ENCODE assay signal across 8 cellular contexts in the genomic region with DNA sequence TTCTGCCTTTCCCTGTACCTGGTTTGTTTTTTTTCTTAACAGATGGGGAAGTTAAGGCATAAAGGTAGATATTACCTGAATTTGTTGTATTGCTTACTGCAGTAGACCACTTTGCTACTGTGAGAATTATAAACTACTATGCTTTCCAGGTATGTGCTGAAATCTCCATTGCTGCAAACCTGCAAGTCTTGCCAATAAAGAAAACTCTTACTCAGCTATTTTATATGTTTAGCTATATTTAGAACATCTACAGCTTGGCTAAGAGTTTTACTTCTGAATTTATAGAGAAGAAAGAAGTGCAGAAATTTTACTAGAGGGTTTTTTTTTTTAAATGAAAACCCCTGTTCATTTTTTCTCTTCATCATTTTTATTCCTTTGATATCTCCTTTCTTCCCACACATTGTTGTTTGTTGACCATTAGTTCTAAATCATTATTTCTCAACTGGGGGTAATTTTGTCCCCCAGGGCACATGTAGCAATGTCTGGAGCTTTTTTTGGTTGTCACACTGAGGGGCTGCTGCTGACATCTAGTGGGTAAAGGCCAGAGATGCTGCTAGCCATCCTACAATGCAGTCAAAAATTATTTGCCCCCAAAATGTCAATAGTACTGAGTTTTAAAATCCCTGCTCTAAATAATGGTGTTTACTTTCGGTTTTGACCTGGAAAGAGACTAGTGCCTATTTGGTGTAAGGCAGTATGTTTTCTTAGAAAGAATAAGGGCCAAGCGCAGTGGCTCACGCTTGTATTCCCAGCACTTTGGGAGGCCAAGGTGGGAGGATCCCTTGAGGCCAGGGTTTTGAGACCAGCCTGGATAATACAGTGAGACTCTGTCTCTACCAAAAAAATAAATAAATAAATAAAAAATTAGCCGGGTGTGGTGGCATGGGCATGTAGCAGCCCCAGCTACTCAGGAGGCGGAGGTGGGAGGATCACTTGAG. TPM values are rescaled to one million over a fixed set of nuclear protein-coding genes. Genes with fewer than 3 reads are reported as not detected.
A peak's percentile ranks its signal among the peaks of the same experiment; 100 is the strongest.
DNase-seq lines count a peak whose midpoint lies in the region; ATAC-seq, FAIRE-seq and TF ChIP-seq lines count a peak whose summit lies in the region.

No MANE protein-coding gene starts in this region.

- BruUV-seq in Panc1 (replicated peaks; lab: Mats Ljungman, UMichigan) (no TSS peak), GM12878 (replicated peaks; lab: Mats Ljungman, UMichigan) (no TSS peak)

- peak; percentile 84 for TF ChIP-seq RAD21 in GM12878 (IDR thresholded peaks at IDR 0.05; ENCODE audit: insufficient read depth, low read depth, low read length)

- H3K36me3 ChIP-seq in Panc1 (ENCODE audit: control insufficient read depth, insufficient read depth, low read length) (peaks cover 3% of the 10 kb centered on the region; the same call in 1 of the 2 replicates), GM12878 (ENCODE audit: control insufficient read depth in 2 of 2, insufficient read depth in 2 of 2, low read length in 1 of 2) (no peaks in the 10 kb centered on the region; a peak in 1 of 4 replicates)

- RAD21 ChIA-PET in GM12878 (lab: Charles Lee; ENCODE audit: unreplicated experiment) = interaction anchor here (0.7 to 7.7 kb wide), 17 partner anchors 17 to 870 kb away, joined by 3 to 98 read pairs (median 3); a partner anchor contains a TSS

- H3K9ac ChIP-seq in GM12878 (ENCODE audit: control insufficient read depth, insufficient read depth, low read length) = no peak overlapping the region

- TF ChIP-seq POLR2A in GM12878 (IDR thresholded peaks at IDR 0.05; ENCODE audit: low read depth, low read length) = no peak

- H2AFZ ChIP-seq in GM12878 (ENCODE audit: control insufficient read depth, low read depth, low read length) = no peak overlapping the region

- no peaks in the 10 kb centered on the region for H4K20me1 ChIP-seq in GM12878 (ENCODE audit: control insufficient read depth, insufficient read depth)

- POLR2A ChIA-PET in Panc1 (lab: Charles Lee) (no interaction called here), GM12878 (lab: Charles Lee) (interaction anchor here (1.0 to 1.1 kb wide), 3 partner anchors 46 to 146 kb away, joined by 3 read pairs; a partner anchor contains a TSS)

- H3K27ac ChIP-seq in Panc1 (ENCODE audit: low read length) = no peak overlapping the region
- no peak overlapping the region for H3K27ac ChIP-seq in GM12878 (ENCODE audit: control insufficient read depth, insufficient read depth)

- peaks cover 37% of the 10 kb centered on the region for H3K4me1 Mint-ChIP-seq in stimulated activated naive CD8-positive, alpha-beta T cell treated with anti-CD3 and anti-CD28 coated beads, Interleukin-15, amount 100 ng/mL, for 72 hours

- in situ Hi-C loops in Panc1 (cut with HindIII; ENCODE audit: low pct_unique_long_range_greater_than_20kb, low sequenced_read_pairs) = no loop called here
- in situ Hi-C loops in GM12878 (cut with MboI) = no loop called here

- CTCF ChIA-PET in Panc1 (lab: Charles Lee) (interaction anchor here (1.4 kb wide), 1 partner anchor 138 kb away, joined by 5 read pairs; no protein-coding TSS in a partner anchor), GM12878 (lab: Yijun Ruan, JAX) (interaction anchor here (0.6 to 8.9 kb wide), 36 partner anchors 8 to 929 kb away, joined by 3 to 160 read pairs (median 4); a partner anchor contains a TSS)

- H3K27me3 Mint-ChIP-seq in stimulated activated naive CD8-positive, alpha-beta T cell treated with anti-CD3 and anti-CD28 coated beads, Interleukin-15, amount 100 ng/mL, for 72 hours = no peaks in the 10 kb centered on the region

- DNase-seq in stimulated activated naive CD8-positive, alpha-beta T cell treated with anti-CD3 and anti-CD28 coated beads, Interleukin-15, amount 100 ng/mL, for 72 hours = peak; percentile 16 to 37
- DNase-seq in stimulated activated naive CD8-positive, alpha-beta T cell treated with anti-CD3 and anti-CD28 coated beads, Interleukin-15, Interleukin-2, amounts not matched to agents 100 U/mL and 50 U/mL, for 24 hours = no peak
- no peak for DNase-seq in Panc1 (ENCODE audit: low read depth, low spot score)
- DNase-seq in GM12878 (ENCODE audit: low read depth, low spot score) = no peak
- peak; percentile 45 to 63 for DNase-seq in lung microvascular endothelial cell (ENCODE audit: low read depth in 2 of 2)
- DNase-seq in GF-D8 (lab: John Stamatoyannopoulos, UW) = no peak
- no peak for DNase-seq in NCI-H1930 (lab: John Stamatoyannopoulos, UW)

- peak; percentile 73 for ATAC-seq in stimulated activated naive CD8-positive, alpha-beta T cell treated with anti-CD3 and anti-CD28 coated beads, Interleukin-15, amount 100 ng/mL, for 72 hours
- no peak for ATAC-seq in stimulated activated naive CD8-positive, alpha-beta T cell treated with anti-CD3 and anti-CD28 coated beads, Interleukin-15, Interleukin-2, amounts not matched to agents 100 U/mL and 50 U/mL, for 24 hours
- 0 out of 2 replicates have a peak, but pooled peaks have one; percentile 60 for ATAC-seq in Panc1
- ATAC-seq in GM12878 = peak; percentile 87
- no peak for ATAC-seq in HG02610 (IDR thresholded peaks at IDR 0.05; ENCODE audit: unreplicated experiment)

- no peak overlapping the region for H3K4me2 ChIP-seq in GM12878 (ENCODE audit: control insufficient read depth, insufficient read depth)

- H3K9me3 ChIP-seq in Panc1 (ENCODE audit: control insufficient read depth, insufficient read depth, low read depth, low read length) = no peaks in the 10 kb centered on the region
- no peaks in the 10 kb centered on the region for H3K9me3 ChIP-seq in GM12878 (replicated peaks; ENCODE audit: control insufficient read depth, insufficient read depth, low read length)

- no peak overlapping the region for H3K27ac Mint-ChIP-seq in stimulated activated naive CD8-positive, alpha-beta T cell treated with anti-CD3 and anti-CD28 coated beads, Interleukin-15, amount 100 ng/mL, for 72 hours

- no peak overlapping the region for H3K4me3 ChIP-seq in Panc1 (ENCODE audit: low read depth in 2 of 2, low read length in 2 of 2)
- no peak overlapping the region for H3K4me3 ChIP-seq in GM12878

- no peaks in the 10 kb centered on the region for H3K9me3 Mint-ChIP-seq in stimulated activated naive CD8-positive, alpha-beta T cell treated with anti-CD3 and anti-CD28 coated beads, Interleukin-15, amount 100 ng/mL, for 72 hours

- H3K27me3 ChIP-seq in Panc1 (ENCODE audit: control insufficient read depth, insufficient read depth, low read length) (no peaks in the 10 kb centered on the region), GM12878 (replicated peaks in 1 of 2; ENCODE audit: control insufficient read depth in 2 of 2, insufficient read depth in 2 of 2, low read length in 1 of 2) (no peaks in the 10 kb centered on the region)

- peak; percentile 71 for TF ChIP-seq CTCF in Panc1 (IDR thresholded peaks at IDR 0.05)
- TF ChIP-seq CTCF in GM12878 (IDR thresholded peaks at IDR 0.05 in 2 of 3, conservative IDR thresholded peaks at IDR 0.05 in 1 of 3; ENCODE audit: control insufficient read depth in 2 of 3, extremely low read depth in 1 of 3, insufficient read depth in 1 of 3, low read depth in 3 of 3, low read length in 3 of 3) = peak; percentile 71 to 74 (median 73)

- no peaks in the 10 kb centered on the region; the same call in none of the 2 replicates for H3K79me2 ChIP-seq in GM12878 (ENCODE audit: control insufficient read depth, insufficient read depth, low read length)

- no peak for FAIRE-seq in GM12878 (lab: Jason Lieb, UNC)

- no peak for TF ChIP-seq EP300 in GM12878 (IDR thresholded peaks at IDR 0.05; ENCODE audit: borderline replicate concordance in 1 of 2, control insufficient read depth in 1 of 2, low read depth in 2 of 2, low read length in 2 of 2)

- SMC1A ChIA-PET in GM12878 (lab: Charles Lee; ENCODE audit: uncharacterized antibody, unreplicated experiment) = interaction anchor here (0.7 to 8.2 kb wide), 20 partner anchors 8 to 690 kb away, joined by 3 to 119 read pairs (median 6); a partner anchor contains a TSS

- intact Hi-C loops in Panc1 (cut with micrococcal nuclease; ENCODE audit: unreplicated experiment) = no loop called here
- intact Hi-C loops in GM12878 (cut with micrococcal nuclease; ENCODE audit: unreplicated experiment) = loop anchor here (1.0 to 5.0 kb wide), 2 partner anchors 49 to 139 kb away; a partner anchor contains a TSS

- H3K4me3 Mint-ChIP-seq in stimulated activated naive CD8-positive, alpha-beta T cell treated with anti-CD3 and anti-CD28 coated beads, Interleukin-15, amount 100 ng/mL, for 72 hours = no peak overlapping the region

- H3K4me1 ChIP-seq in Panc1 (ENCODE audit: control insufficient read depth, insufficient read depth, low read length) (no peaks in the 10 kb centered on the region), GM12878 (ENCODE audit: control insufficient read depth, insufficient read depth, low read length) (no peaks in the 10 kb centered on the region)

- WGBS in GM12878 (ENCODE audit: insufficient coverage, insufficient replicate concordance, low lambda C conversion rate, missing lambda C conversion rate) = 56% methylated on average over 5 of the region's 5 CpGs

TF ChIP-seq in GM12878, 131 proteins besides CTCF, POLR2A, EP300 and RAD21 (continues in another document):
- no peak for TF ChIP-seq PAX5 (IDR thresholded peaks at IDR 0.05; ENCODE audit: borderline replicate concordance, low read depth, low read length)
- TF ChIP-seq BRCA1 (IDR thresholded peaks at IDR 0.05; ENCODE audit: low read depth, low read length) = no peak
- TF ChIP-seq TAF1 (IDR thresholded peaks at IDR 0.05; ENCODE audit: borderline replicate concordance, low read depth, low read length) = no peak
- no peak for TF ChIP-seq NR2F1 (conservative IDR thresholded peaks at IDR 0.05)
- TF ChIP-seq JUNB (IDR thresholded peaks at IDR 0.05) = no peak
- no peak for TF ChIP-seq ZNF207 (IDR thresholded peaks at IDR 0.05; ENCODE audit: borderline replicate concordance)

RNA-seq across cellular contexts. Expression of a gene that starts 48.6 kb away (rescaled TPM):
- total RNA-seq in Panc1 (2021; ENCODE audit: unreplicated experiment) = 30.5 TPM
- 18.8 TPM for polyA plus RNA-seq in Panc1 (2012; ENCODE audit: insufficient read length)
- total RNA-seq in GM12878 (2013; cell fraction: nucleolus; rRNA removed) = 260 and 270 TPM in 2 replicates
- 40.4 and 46.5 TPM in 2 replicates for total RNA-seq in GM12878 (2014; rRNA removed)
- total RNA-seq in GM12878 (2014; rRNA removed; fragmentation: Illumina TruSeq; extraction: Trizol) = 44.3 and 47.1 TPM in 2 replicates
- 34.3 and 40.3 TPM in 2 replicates for total RNA-seq in GM12878 (2021)
- 6.6 TPM for polyA plus RNA-seq in GM12878 (2011; ENCODE audit: low read depth)
- polyA plus RNA-seq in GM12878 (2011; rRNA removed) = 53.9 and 54.8 TPM in 2 replicates
- 35.8 and 41.0 TPM in 2 replicates for polyA plus RNA-seq in GM12878 (2011; cell fraction: cytosol; rRNA removed)
- polyA plus RNA-seq in GM12878 (2011; cell fraction: nucleus; rRNA removed) = 70.6 and 74.4 TPM in 2 replicates
- polyA plus RNA-seq in GM12878 (2012) = 9.6 and 11.2 TPM in 2 replicates
- polyA plus RNA-seq in GM12878 (2014; fragmentation: Illumina TruSeq; extraction: Trizol) = 23.5 and 33.8 TPM in 2 replicates
- polyA plus RNA-seq in GM12878 (2014; fragmentation: Nextera tagmentation; extraction: Ambion mirVana) = 1 to 10 TPM; 4.6 to 5.1 TPM
- polyA plus RNA-seq in GM12878 (2014; rRNA removed) = 16.3 and 17.5 TPM in 2 replicates
- 1 to 10 TPM; 5.2 to 9.3 TPM for polyA plus RNA-seq in GM12878 (2016; fragmentation: Nextera tagmentation; extraction: Ambion mirVana)
- 136 and 171 TPM in 2 replicates for polyA minus RNA-seq in GM12878 (2011; rRNA and poly(A)+ RNA removed)
- polyA minus RNA-seq in GM12878 (2011; cell fraction: cytosol; rRNA and poly(A)+ RNA removed) = 46.5 and 51.5 TPM in 2 replicates
- polyA minus RNA-seq in GM12878 (2011; cell fraction: nucleus; rRNA and poly(A)+ RNA removed) = 103 and 146 TPM in 2 replicates
- 30.7 and 31.2 TPM in 2 replicates for total RNA-seq in lung microvascular endothelial cell

Comparison
In these comparisons a context has a peak if more than half of its experiments do, and no peak if none do; other contexts are left out.
1. ATAC-seq: peak in stimulated activated naive CD8-positive, alpha-beta T cell treated with anti-CD3 and anti-CD28 coated beads, Interleukin-15, amount 100 ng/mL, for 72 hours (single experiment), Panc1 (single experiment) and GM12878 (single experiment); none in stimulated activated naive CD8-positive, alpha-beta T cell treated with anti-CD3 and anti-CD28 coated beads, Interleukin-15, Interleukin-2, amounts not matched to agents 100 U/mL and 50 U/mL, for 24 hours (single experiment) and HG02610 (single experiment).
2. DNase-seq: peak in stimulated activated naive CD8-positive, alpha-beta T cell treated with anti-CD3 and anti-CD28 coated beads, Interleukin-15, amount 100 ng/mL, for 72 hours (2 of 2) and lung microvascular endothelial cell (2 of 2); none in stimulated activated naive CD8-positive, alpha-beta T cell treated with anti-CD3 and anti-CD28 coated beads, Interleukin-15, Interleukin-2, amounts not matched to agents 100 U/mL and 50 U/mL, for 24 hours (single experiment), Panc1 (single experiment), GM12878 (single experiment), GF-D8 (single experiment) and NCI-H1930 (0 of 2).